ENCODE assay signal across 15 cellular contexts in the genomic region with DNA sequence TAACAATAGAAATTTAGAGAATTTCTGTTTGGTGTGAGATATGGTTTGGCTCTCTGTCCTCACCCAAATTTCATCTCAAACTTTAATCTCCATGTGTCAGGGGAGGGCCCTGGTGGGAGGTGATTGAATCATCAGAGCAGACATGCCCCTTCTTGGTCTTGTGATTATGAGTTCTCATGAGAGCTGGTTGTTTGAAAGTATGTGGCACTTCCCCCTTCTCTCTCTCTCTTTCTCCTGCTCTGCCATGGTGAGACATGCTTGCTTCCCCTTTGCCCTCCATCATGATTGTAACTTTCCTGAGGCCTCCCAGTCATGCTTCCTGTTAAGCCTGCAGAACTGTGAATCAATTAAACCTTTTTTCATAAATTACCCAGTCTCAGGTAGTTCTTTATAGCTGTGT.
DNase-seq lines count a peak whose midpoint lies in the region; ATAC-seq lines count a peak whose summit lies in the region.
"Had no signal": no experiment of that assay in that cellular context is flagged by ENCODE, and none has a peak within 500 bp of the region (broad histone marks: within the 10 kb centered on the region; RNA-seq: fewer than 3 reads in every experiment).

No MANE protein-coding gene starts in this region.

- no peaks in the 10 kb centered on the region for H3K36me3 ChIP-seq in MG63
- H3K36me3 ChIP-seq: BE2C, HAP-1 had no signal

- H3K9me3 ChIP-seq in MG63 = no peaks in the 10 kb centered on the region; the same call in 1 of the 2 replicates
- H3K9me3 ChIP-seq: A549, BE2C had no signal

- H3K27ac Mint-ChIP-seq in activated T-cell treated with anti-CD3 and anti-CD28 coated beads, Interleukin-2, amount 50 U/mL, for 72 hours = peak overlapping the region; percentile 24
- H3K27ac Mint-ChIP-seq: CD8-positive, alpha-beta T cell had no signal

- H3K4me3 Mint-ChIP-seq in activated T-cell treated with anti-CD3 and anti-CD28 coated beads, Interleukin-2, amount 50 U/mL, for 72 hours = no peak overlapping the region
- H3K4me3 Mint-ChIP-seq: CD8-positive, alpha-beta T cell had no signal

- no peak overlapping the region for H3K4me3 ChIP-seq in MG63
- H3K4me3 ChIP-seq: A549, HAP-1 had no signal

- no peaks in the 10 kb centered on the region for H3K27me3 ChIP-seq in MG63
- H3K27me3 ChIP-seq: BE2C had no signal

- peaks cover 6 to 12% of the 10 kb centered on the region in 2 donors for H3K36me3 Mint-ChIP-seq in activated T-cell treated with anti-CD3 and anti-CD28 coated beads, Interleukin-2, amount 50 U/mL, for 72 hours (ENCODE audit: insufficient read depth in 2 of 2)
- H3K36me3 Mint-ChIP-seq: CD8-positive, alpha-beta T cell had no signal

- peaks cover 5 to 27% of the 10 kb centered on the region in 2 donors for H3K9me3 Mint-ChIP-seq in activated T-cell treated with anti-CD3 and anti-CD28 coated beads, Interleukin-2, amount 50 U/mL, for 72 hours

- no peak for ATAC-seq in activated T-cell treated with anti-CD3 and anti-CD28 coated beads, Interleukin-2, amount 50 U/mL, for 72 hours (replicated peaks in 1 of 2)
- ATAC-seq: A549; CD8-positive, alpha-beta T cell; HepG2 had no signal

- no peaks in the 10 kb centered on the region for H3K27me3 Mint-ChIP-seq in activated T-cell treated with anti-CD3 and anti-CD28 coated beads, Interleukin-2, amount 50 U/mL, for 72 hours (ENCODE audit: low read depth)

- no peak for DNase-seq in activated T-cell treated with anti-CD3 and anti-CD28 coated beads, Interleukin-2, amount 50 U/mL, for 72 hours
- DNase-seq in activated T-cell treated with anti-CD3 and anti-CD28 coated beads, Interleukin-2, amount 50 U/mL, for 1 hour = no peak
- DNase-seq in MV-4-11 (lab: John Stamatoyannopoulos, UW) (peak; percentile 41), kidney tubule cell (ENCODE audit: low spot score) (peak; percentile 12), retina (no peak), MG63 (no peak)
- DNase-seq: BE2C; CD8-positive, alpha-beta T cell; COR-L47; DMS153; DMS79 treated with DMSO at 0.1 percent for 48 hours; EL had no signal

- H3K4me1 Mint-ChIP-seq in activated T-cell treated with anti-CD3 and anti-CD28 coated beads, Interleukin-2, amount 50 U/mL, for 72 hours (ENCODE audit: low read depth) = no peaks in the 10 kb centered on the region

Comparison
In these comparisons a context has a peak if more than half of its experiments do, and no peak if none do; other contexts are left out.
1. DNase-seq: peak in MV-4-11 (single experiment) and kidney tubule cell (single experiment); none in activated T-cell treated with anti-CD3 and anti-CD28 coated beads, Interleukin-2, amount 50 U/mL, for 72 hours (0 of 2), activated T-cell treated with anti-CD3 and anti-CD28 coated beads, Interleukin-2, amount 50 U/mL, for 1 hour (single experiment), retina (single experiment) and MG63 (single experiment).